In genomic region chr19:4477034-4477801, GRCh38 we compare ENCODE assay signal across 32 cellular contexts. TPM values are rescaled to one million over a fixed set of nuclear protein-coding genes. Genes with fewer than 3 reads are reported as not detected.
"Had no signal": no experiment of that assay in that cellular context is flagged by ENCODE, and none has a peak within 500 bp of the region (broad histone marks: within the 10 kb centered on the region; RNA-seq: fewer than 3 reads in every experiment).

No MANE protein-coding gene starts in this region.

- H3K27me3 Mint-ChIP-seq: activated CD4-positive, alpha-beta memory T cell treated with anti-CD3 and anti-CD28 coated beads, Interleukin-2, amount 10 ng/mL, durations not matched to agents 7 days and 5 days; activated CD4-positive, alpha-beta T cell treated with anti-CD3 and anti-CD28 coated beads, Interleukin-2, amount 10 ng/mL, durations not matched to agents 24 days and 14 days; activated naive CD4-positive, alpha-beta T cell treated with anti-CD3 and anti-CD28 coated beads, Interleukin-2, amount 10 ng/mL, durations not matched to agents 7 days and 5 days; activated naive CD8-positive, alpha-beta T cell treated with anti-CD3 and anti-CD28 coated beads, Interleukin-2, amount 10 ng/mL, durations not matched to agents 7 days and 5 days; naive B cell had no signal

- H3K4me3 ChIP-seq: ascending aorta, cardiac muscle cell, coronary artery, dorsolateral prefrontal cortex, gastroesophageal sphincter, thoracic aorta had no signal

- DNase-seq: activated CD4-positive, alpha-beta memory T cell treated with anti-CD3 and anti-CD28 coated beads, Interleukin-2, amount 10 ng/mL, durations not matched to agents 7 days and 5 days; activated CD4-positive, alpha-beta T cell treated with anti-CD3 and anti-CD28 coated beads, Interleukin-2, amount 10 ng/mL, durations not matched to agents 24 days and 14 days; activated effector memory CD4-positive, alpha-beta T cell treated with anti-CD3 and anti-CD28 coated beads, Interleukin-2, amount 50 U/mL, for 16 hours; activated naive CD4-positive, alpha-beta T cell treated with anti-CD3 and anti-CD28 coated beads, Interleukin-2, amount 10 ng/mL, durations not matched to agents 7 days and 5 days; activated naive CD8-positive, alpha-beta T cell treated with anti-CD3 and anti-CD28 coated beads, Interleukin-2, amount 10 ng/mL, durations not matched to agents 7 days and 5 days; cerebellar nuclear complex; effector memory CD4-positive, alpha-beta T cell; head of caudate nucleus; hippocampal formation; naive B cell; nucleus accumbens; right cardiac atrium; stimulated activated CD4-positive, alpha-beta T cell treated with anti-CD3 and anti-CD28 coated beads, Interleukin-4, amount 100 ng/mL, for 1 hour; stimulated activated naive CD8-positive, alpha-beta T cell treated with anti-CD3 and anti-CD28 coated beads, Interleukin-15, Interleukin-2, amounts not matched to agents 100 U/mL and 50 U/mL, for 24 hours; T1000; trophoblast cell; WERI-Rb-1 had no signal

- ATAC-seq: activated CD4-positive, CD25-positive, alpha-beta regulatory T cell treated with anti-CD3 and anti-CD28 coated beads, Interleukin-2, amount 50 U/mL, for 24 hours; gastroesophageal sphincter; right cardiac atrium; stimulated activated naive CD8-positive, alpha-beta T cell treated with anti-CD3 and anti-CD28 coated beads, Interleukin-15, Interleukin-2, amounts not matched to agents 100 U/mL and 50 U/mL, for 24 hours had no signal

- H3K9me3 ChIP-seq: ascending aorta, gastroesophageal sphincter, thoracic aorta had no signal

- H3K27ac ChIP-seq: ascending aorta, cardiac muscle cell, coronary artery, gastroesophageal sphincter, thoracic aorta, WERI-Rb-1 had no signal

- H3K4me3 Mint-ChIP-seq: activated CD4-positive, alpha-beta memory T cell treated with anti-CD3 and anti-CD28 coated beads, Interleukin-2, amount 10 ng/mL, durations not matched to agents 7 days and 5 days; activated CD4-positive, alpha-beta T cell treated with anti-CD3 and anti-CD28 coated beads, Interleukin-2, amount 10 ng/mL, durations not matched to agents 24 days and 14 days; activated naive CD4-positive, alpha-beta T cell treated with anti-CD3 and anti-CD28 coated beads, Interleukin-2, amount 10 ng/mL, durations not matched to agents 7 days and 5 days; activated naive CD8-positive, alpha-beta T cell treated with anti-CD3 and anti-CD28 coated beads, Interleukin-2, amount 10 ng/mL, durations not matched to agents 7 days and 5 days; mesothelial cell of epicardium; T-helper 1 cell treated with Interleukin-12 subunit alpha and Interleukin-12 subunit beta and Interleukin-4 antibody, amounts not matched to agents 30 μg/mL and 1 μg/mL, for 36 hours had no signal

- H3K9me3 Mint-ChIP-seq: activated CD4-positive, alpha-beta memory T cell treated with anti-CD3 and anti-CD28 coated beads, Interleukin-2, amount 10 ng/mL, durations not matched to agents 7 days and 5 days; activated CD4-positive, alpha-beta T cell treated with anti-CD3 and anti-CD28 coated beads, Interleukin-2, amount 10 ng/mL, durations not matched to agents 24 days and 14 days; activated naive CD4-positive, alpha-beta T cell treated with anti-CD3 and anti-CD28 coated beads, Interleukin-2, amount 10 ng/mL, durations not matched to agents 7 days and 5 days; activated naive CD8-positive, alpha-beta T cell treated with anti-CD3 and anti-CD28 coated beads, Interleukin-2, amount 10 ng/mL, durations not matched to agents 7 days and 5 days; brain; mesothelial cell of epicardium; naive B cell; T-helper 1 cell treated with Interleukin-12 subunit alpha and Interleukin-12 subunit beta and Interleukin-4 antibody, amounts not matched to agents 30 μg/mL and 1 μg/mL, for 36 hours had no signal

- H3K27me3 ChIP-seq: ascending aorta, cardiac muscle cell, dorsolateral prefrontal cortex, gastroesophageal sphincter had no signal

- FAIRE-seq: keratinocyte, urothelium cell line had no signal

- H3K27ac Mint-ChIP-seq: activated CD4-positive, alpha-beta memory T cell treated with anti-CD3 and anti-CD28 coated beads, Interleukin-2, amount 10 ng/mL, durations not matched to agents 7 days and 5 days; activated naive CD4-positive, alpha-beta T cell treated with anti-CD3 and anti-CD28 coated beads, Interleukin-2, amount 10 ng/mL, durations not matched to agents 7 days and 5 days; activated naive CD8-positive, alpha-beta T cell treated with anti-CD3 and anti-CD28 coated beads, Interleukin-2, amount 10 ng/mL, durations not matched to agents 7 days and 5 days; mesothelial cell of epicardium; T-helper 1 cell treated with Interleukin-12 subunit alpha and Interleukin-12 subunit beta and Interleukin-4 antibody, amounts not matched to agents 30 μg/mL and 1 μg/mL, for 36 hours had no signal

RNA-seq across cellular contexts. Expression of gene PLIN4, which starts 41.1 kb away (rescaled TPM):
- total RNA-seq: activated CD4-positive, alpha-beta memory T cell treated with anti-CD3 and anti-CD28 coated beads, Interleukin-2, amount 10 ng/mL, durations not matched to agents 7 days and 5 days; activated CD4-positive, alpha-beta T cell treated with anti-CD3 and anti-CD28 coated beads, Interleukin-2, amount 10 ng/mL, durations not matched to agents 24 days and 14 days had no signal
- polyA plus RNA-seq: keratinocyte, neural cell had no signal

RNA-seq across cellular contexts. Expression of gene PLIN5, which starts 57.8 kb away (rescaled TPM):
- total RNA-seq: activated CD4-positive, alpha-beta memory T cell treated with anti-CD3 and anti-CD28 coated beads, Interleukin-2, amount 10 ng/mL, durations not matched to agents 7 days and 5 days; activated CD4-positive, alpha-beta T cell treated with anti-CD3 and anti-CD28 coated beads, Interleukin-2, amount 10 ng/mL, durations not matched to agents 24 days and 14 days; fibroblast of lung; fibroblast of villous mesenchyme had no signal
- polyA plus RNA-seq: fibroblast of lung, keratinocyte had no signal
